Comparison of ENCODE assay signal across 12 cellular contexts in the genomic region with DNA sequence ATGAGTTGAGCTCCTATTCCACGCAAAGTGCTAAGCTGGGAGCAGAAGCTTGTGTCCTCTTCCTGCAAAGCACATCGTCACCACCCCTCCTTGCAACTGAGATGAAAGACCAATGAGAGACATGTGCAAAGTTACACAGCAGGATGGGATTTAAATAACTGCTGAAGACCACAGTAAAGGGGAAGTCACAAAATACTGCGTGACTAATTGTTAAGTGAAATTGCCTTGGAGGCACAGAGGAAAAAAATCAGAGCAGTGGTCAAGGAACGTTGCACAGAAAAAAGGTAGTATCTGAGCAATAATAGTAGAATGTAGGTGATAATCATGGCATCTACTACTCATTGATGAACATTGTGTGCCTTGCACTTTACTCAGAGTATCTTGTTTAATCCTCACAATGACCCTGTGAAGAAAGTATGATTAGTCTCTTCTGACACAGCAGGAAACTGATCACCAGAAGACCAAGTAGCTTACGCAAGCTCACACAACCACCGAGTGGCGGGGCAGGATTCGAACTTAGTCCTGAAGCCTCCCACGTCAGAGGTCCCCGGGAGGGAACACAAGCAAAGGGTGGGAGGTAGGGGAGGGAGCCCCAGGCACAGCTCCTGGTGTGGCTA. TPM values are rescaled to one million over a fixed set of nuclear protein-coding genes. Genes with fewer than 3 reads are reported as not detected.
A peak's percentile ranks its signal among the peaks of the same experiment; 100 is the strongest.
DNase-seq lines count a peak whose midpoint lies in the region; ATAC-seq and TF ChIP-seq lines count a peak whose summit lies in the region.
"Had no signal": no experiment of that assay in that cellular context is flagged by ENCODE, and none has a peak within 500 bp of the region (broad histone marks: within the 10 kb centered on the region; RNA-seq: fewer than 3 reads in every experiment).

No MANE protein-coding gene starts in this region.

- no peaks in the 10 kb centered on the region for H3K9me3 ChIP-seq in left ventricle myocardium inferior (replicated peaks)

- H3K4me3 ChIP-seq in left ventricle myocardium inferior (no peak overlapping the region), choroid plexus epithelial cell (ENCODE audit: low read depth, low read length) (no peak overlapping the region)

- H3K36me3 Mint-ChIP-seq in stimulated activated naive B cell treated with anti-CD40 and anti-IgM and Interleukin-4, amounts not matched to agents 10 μg/mL and 1 μg/mL and 100 μg/mL, for 72 hours, result no peaks in the 10 kb centered on the region

- H3K27ac Mint-ChIP-seq in stimulated activated naive B cell treated with anti-CD40 and anti-IgM and Interleukin-4, amounts not matched to agents 10 μg/mL and 1 μg/mL and 100 μg/mL, for 72 hours, result peak overlapping the region; percentile 33

- H3K4me3 Mint-ChIP-seq in stimulated activated naive B cell treated with anti-CD40 and anti-IgM and Interleukin-4, amounts not matched to agents 10 μg/mL and 1 μg/mL and 100 μg/mL, for 72 hours, result peak overlapping the region; percentile 67 to 68

- ATAC-seq in Right ventricle myocardium inferior (peak; percentile 23), GM19324 (IDR thresholded peaks at IDR 0.05; ENCODE audit: low FRiP score, unreplicated experiment) (no peak), GM19023 (IDR thresholded peaks at IDR 0.05; ENCODE audit: unreplicated experiment) (no peak), HG02571 (IDR thresholded peaks at IDR 0.05; ENCODE audit: unreplicated experiment) (no peak)
- peak; percentile 87 to 92 for ATAC-seq in stimulated activated naive B cell treated with anti-CD40 and anti-IgM and Interleukin-4, amounts not matched to agents 10 μg/mL and 1 μg/mL and 100 μg/mL, for 72 hours (replicated peaks)
- ATAC-seq: SK-N-SH treated with all-trans-retinoic acid at 6 μM for 48 hours had no signal

- H3K27me3 ChIP-seq in left ventricle myocardium inferior (ENCODE audit: low read depth), result no peaks in the 10 kb centered on the region

- no peak overlapping the region for H3K27ac ChIP-seq in left ventricle myocardium inferior (replicated peaks)

- no peaks in the 10 kb centered on the region for H3K36me3 ChIP-seq in left ventricle myocardium inferior

- H3K4me1 Mint-ChIP-seq in stimulated activated naive B cell treated with anti-CD40 and anti-IgM and Interleukin-4, amounts not matched to agents 10 μg/mL and 1 μg/mL and 100 μg/mL, for 72 hours, result peaks cover 28 to 35% of the 10 kb centered on the region in 2 donors

- H3K27me3 Mint-ChIP-seq in stimulated activated naive B cell treated with anti-CD40 and anti-IgM and Interleukin-4, amounts not matched to agents 10 μg/mL and 1 μg/mL and 100 μg/mL, for 72 hours, result peaks cover 8 to 10% of the 10 kb centered on the region in 2 donors

- no peaks in the 10 kb centered on the region for H3K4me1 ChIP-seq in left ventricle myocardium inferior

- TF ChIP-seq CTCF in left ventricle myocardium inferior (IDR thresholded peaks at IDR 0.05; ENCODE audit: borderline replicate concordance) (no peak), choroid plexus epithelial cell (conservative IDR thresholded peaks at IDR 0.05; ENCODE audit: low read depth, low read length) (no peak)

- intact Hi-C loops in Right ventricle myocardium inferior (cut with DNase I), result no loop called here
- intact Hi-C loops in left ventricle myocardium inferior (cut with micrococcal nuclease), result no loop called here

- H3K9me3 Mint-ChIP-seq in stimulated activated naive B cell treated with anti-CD40 and anti-IgM and Interleukin-4, amounts not matched to agents 10 μg/mL and 1 μg/mL and 100 μg/mL, for 72 hours, result no peaks in the 10 kb centered on the region

- DNase-seq in Right ventricle myocardium inferior (ENCODE audit: missing footprints), result no peak
- DNase-seq in left ventricle myocardium inferior, result no peak
- peak; percentile 95 for DNase-seq in NOMO-1 treated with dmso at 0.1 percent for 144 hours (lab: John Stamatoyannopoulos, UW; ENCODE audit: unreplicated experiment)
- peak; percentile 39 for DNase-seq in choroid plexus epithelial cell (ENCODE audit: low read depth)
- peak; percentile 25 for DNase-seq in stimulated activated naive B cell treated with anti-CD40 and anti-IgM and Interleukin-4, amounts not matched to agents 10 μg/mL and 1 μg/mL and 100 μg/mL, for 72 hours
- DNase-seq: hypothalamus had no signal

RNA-seq across cellular contexts. Expression of gene MYO18A, which starts 15.4 kb away (rescaled TPM):
- total RNA-seq in Right ventricle myocardium inferior, result 373 TPM
- total RNA-seq in left ventricle myocardium inferior, result 397 TPM

RNA-seq across cellular contexts. Expression of gene CRYBA1, which starts 51.1 kb away (rescaled TPM):
- total RNA-seq in Right ventricle myocardium inferior, result not detected
- not detected for total RNA-seq in left ventricle myocardium inferior
- total RNA-seq: cerebellum, ureter had no signal

Comparison
In these comparisons a context has a peak if more than half of its experiments do, and no peak if none do; other contexts are left out.
1. ATAC-seq: peak in Right ventricle myocardium inferior (single experiment) and stimulated activated naive B cell treated with anti-CD40 and anti-IgM and Interleukin-4, amounts not matched to agents 10 μg/mL and 1 μg/mL and 100 μg/mL, for 72 hours (2 of 2); none in GM19324 (single experiment), GM19023 (single experiment) and HG02571 (single experiment).
2. DNase-seq: peak in NOMO-1 treated with dmso at 0.1 percent for 144 hours (single experiment), choroid plexus epithelial cell (single experiment) and stimulated activated naive B cell treated with anti-CD40 and anti-IgM and Interleukin-4, amounts not matched to agents 10 μg/mL and 1 μg/mL and 100 μg/mL, for 72 hours (single experiment); none in Right ventricle myocardium inferior (single experiment) and left ventricle myocardium inferior (single experiment).